Comparison of ENCODE assay signal across 1 cellular context in the genomic region with DNA sequence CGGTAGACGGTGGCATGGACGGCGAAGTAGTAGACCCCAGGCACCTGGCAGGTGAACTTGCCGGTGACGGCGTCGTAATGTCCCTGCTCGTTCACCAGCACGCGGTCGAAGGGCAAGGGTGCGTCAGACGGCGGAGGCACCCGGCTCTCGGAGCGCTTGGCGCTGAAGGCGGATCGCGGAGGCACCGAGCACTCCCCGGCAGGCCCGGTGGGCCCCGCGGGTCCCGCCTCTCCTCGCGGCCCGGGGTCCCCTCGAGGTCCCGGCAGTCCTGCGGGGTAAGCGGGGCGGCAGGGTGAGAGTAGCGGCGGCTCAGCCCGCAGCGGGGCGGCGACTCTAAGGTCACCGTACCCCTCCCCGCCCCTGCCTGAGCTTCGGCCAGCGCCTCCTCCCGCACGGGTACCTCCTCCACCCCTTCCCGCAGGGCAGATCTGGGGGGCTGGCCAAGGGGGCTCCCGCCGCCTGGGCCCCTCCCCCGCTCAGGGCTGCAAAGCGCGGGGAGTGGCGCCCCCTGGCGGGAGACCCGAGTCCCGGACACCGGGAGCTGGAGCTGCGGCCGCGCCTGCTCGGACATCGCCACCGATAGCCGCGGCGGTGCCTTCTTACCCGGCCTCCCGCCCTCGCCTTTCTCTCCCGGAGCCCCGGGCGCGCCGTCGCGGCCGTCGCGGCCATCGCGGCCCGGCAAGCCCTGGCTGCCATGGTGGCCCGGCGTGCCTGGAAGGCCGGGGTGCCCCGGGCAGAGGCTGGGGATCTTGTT.
TF ChIP-seq lines count a peak whose summit lies in the region.

No MANE protein-coding gene starts in this region.

TF ChIP-seq in HepG2, 621 proteins besides CTCF, POLR2A, EP300 and RAD21 (continued from another document):
- TF ChIP-seq, protein P1, sequence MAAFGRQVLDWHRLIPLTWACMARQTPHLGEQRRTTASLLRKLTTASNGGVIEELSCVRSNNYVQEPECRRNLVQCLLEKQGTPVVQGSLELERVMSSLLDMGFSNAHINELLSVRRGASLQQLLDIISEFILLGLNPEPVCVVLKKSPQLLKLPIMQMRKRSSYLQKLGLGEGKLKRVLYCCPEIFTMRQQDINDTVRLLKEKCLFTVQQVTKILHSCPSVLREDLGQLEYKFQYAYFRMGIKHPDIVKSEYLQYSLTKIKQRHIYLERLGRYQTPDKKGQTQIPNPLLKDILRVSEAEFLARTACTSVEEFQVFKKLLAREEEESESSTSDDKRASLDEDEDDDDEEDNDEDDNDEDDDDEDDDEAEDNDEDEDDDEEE (CRISPR knock-in tag; IDR thresholded peaks at IDR 0.05): 0 out of 2 replicates have a peak, but pooled peaks have one; percentile 44
- peak; percentile 62; the same call in 1 of the 2 replicates for TF ChIP-seq ADNP (CRISPR knock-in tag; IDR thresholded peaks at IDR 0.05)
- TF ChIP-seq, protein P2, sequence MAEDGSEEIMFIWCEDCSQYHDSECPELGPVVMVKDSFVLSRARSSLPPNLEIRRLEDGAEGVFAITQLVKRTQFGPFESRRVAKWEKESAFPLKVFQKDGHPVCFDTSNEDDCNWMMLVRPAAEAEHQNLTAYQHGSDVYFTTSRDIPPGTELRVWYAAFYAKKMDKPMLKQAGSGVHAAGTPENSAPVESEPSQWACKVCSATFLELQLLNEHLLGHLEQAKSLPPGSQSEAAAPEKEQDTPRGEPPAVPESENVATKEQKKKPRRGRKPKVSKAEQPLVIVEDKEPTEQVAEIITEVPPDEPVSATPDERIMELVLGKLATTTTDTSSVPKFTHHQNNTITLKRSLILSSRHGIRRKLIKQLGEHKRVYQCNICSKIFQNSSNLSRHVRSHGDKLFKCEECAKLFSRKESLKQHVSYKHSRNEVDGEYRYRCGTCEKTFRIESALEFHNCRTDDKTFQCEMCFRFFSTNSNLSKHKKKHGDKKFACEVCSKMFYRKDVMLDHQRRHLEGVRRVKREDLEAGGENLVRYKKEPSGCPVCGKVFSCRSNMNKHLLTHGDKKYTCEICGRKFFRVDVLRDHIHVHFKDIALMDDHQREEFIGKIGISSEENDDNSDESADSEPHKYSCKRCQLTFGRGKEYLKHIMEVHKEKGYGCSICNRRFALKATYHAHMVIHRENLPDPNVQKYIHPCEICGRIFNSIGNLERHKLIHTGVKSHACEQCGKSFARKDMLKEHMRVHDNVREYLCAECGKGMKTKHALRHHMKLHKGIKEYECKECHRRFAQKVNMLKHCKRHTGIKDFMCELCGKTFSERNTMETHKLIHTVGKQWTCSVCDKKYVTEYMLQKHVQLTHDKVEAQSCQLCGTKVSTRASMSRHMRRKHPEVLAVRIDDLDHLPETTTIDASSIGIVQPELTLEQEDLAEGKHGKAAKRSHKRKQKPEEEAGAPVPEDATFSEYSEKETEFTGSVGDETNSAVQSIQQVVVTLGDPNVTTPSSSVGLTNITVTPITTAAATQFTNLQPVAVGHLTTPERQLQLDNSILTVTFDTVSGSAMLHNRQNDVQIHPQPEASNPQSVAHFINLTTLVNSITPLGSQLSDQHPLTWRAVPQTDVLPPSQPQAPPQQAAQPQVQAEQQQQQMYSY (CRISPR knock-in tag; IDR thresholded peaks at IDR 0.05): 0 out of 2 replicates have a peak, but pooled peaks have one; percentile 26
- 0 out of 2 replicates have a peak, but pooled peaks have one; percentile 34 for TF ChIP-seq ZBTB7A (CRISPR knock-in tag; IDR thresholded peaks at IDR 0.05)
- TF ChIP-seq, protein P3, sequence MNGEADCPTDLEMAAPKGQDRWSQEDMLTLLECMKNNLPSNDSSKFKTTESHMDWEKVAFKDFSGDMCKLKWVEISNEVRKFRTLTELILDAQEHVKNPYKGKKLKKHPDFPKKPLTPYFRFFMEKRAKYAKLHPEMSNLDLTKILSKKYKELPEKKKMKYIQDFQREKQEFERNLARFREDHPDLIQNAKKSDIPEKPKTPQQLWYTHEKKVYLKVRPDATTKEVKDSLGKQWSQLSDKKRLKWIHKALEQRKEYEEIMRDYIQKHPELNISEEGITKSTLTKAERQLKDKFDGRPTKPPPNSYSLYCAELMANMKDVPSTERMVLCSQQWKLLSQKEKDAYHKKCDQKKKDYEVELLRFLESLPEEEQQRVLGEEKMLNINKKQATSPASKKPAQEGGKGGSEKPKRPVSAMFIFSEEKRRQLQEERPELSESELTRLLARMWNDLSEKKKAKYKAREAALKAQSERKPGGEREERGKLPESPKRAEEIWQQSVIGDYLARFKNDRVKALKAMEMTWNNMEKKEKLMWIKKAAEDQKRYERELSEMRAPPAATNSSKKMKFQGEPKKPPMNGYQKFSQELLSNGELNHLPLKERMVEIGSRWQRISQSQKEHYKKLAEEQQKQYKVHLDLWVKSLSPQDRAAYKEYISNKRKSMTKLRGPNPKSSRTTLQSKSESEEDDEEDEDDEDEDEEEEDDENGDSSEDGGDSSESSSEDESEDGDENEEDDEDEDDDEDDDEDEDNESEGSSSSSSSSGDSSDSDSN (CRISPR knock-in tag; IDR thresholded peaks at IDR 0.05): peak; percentile 72; the same call in 1 of the 2 replicates
- no peak for TF ChIP-seq SMAD9 (CRISPR knock-in tag; IDR thresholded peaks at IDR 0.05)
- 0 out of 2 replicates have a peak, but pooled peaks have one; percentile 19 for TF ChIP-seq DR1 (CRISPR knock-in tag; IDR thresholded peaks at IDR 0.05)
- peak; percentile 45 for TF ChIP-seq SALL1 (CRISPR knock-in tag; IDR thresholded peaks at IDR 0.05)
- TF ChIP-seq, protein P4, sequence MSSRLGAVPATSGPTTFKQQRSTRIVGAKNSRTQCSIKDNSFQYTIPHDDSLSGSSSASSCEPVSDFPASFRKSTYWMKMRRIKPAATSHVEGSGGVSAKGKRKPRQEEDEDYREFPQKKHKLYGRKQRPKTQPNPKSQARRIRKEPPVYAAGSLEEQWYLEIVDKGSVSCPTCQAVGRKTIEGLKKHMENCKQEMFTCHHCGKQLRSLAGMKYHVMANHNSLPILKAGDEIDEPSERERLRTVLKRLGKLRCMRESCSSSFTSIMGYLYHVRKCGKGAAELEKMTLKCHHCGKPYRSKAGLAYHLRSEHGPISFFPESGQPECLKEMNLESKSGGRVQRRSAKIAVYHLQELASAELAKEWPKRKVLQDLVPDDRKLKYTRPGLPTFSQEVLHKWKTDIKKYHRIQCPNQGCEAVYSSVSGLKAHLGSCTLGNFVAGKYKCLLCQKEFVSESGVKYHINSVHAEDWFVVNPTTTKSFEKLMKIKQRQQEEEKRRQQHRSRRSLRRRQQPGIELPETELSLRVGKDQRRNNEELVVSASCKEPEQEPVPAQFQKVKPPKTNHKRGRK (CRISPR knock-in tag; IDR thresholded peaks at IDR 0.05): no peak
- no peak for TF ChIP-seq ZNF441 (CRISPR knock-in tag; IDR thresholded peaks at IDR 0.05; ENCODE audit: borderline replicate concordance)
- TF ChIP-seq, protein P5, sequence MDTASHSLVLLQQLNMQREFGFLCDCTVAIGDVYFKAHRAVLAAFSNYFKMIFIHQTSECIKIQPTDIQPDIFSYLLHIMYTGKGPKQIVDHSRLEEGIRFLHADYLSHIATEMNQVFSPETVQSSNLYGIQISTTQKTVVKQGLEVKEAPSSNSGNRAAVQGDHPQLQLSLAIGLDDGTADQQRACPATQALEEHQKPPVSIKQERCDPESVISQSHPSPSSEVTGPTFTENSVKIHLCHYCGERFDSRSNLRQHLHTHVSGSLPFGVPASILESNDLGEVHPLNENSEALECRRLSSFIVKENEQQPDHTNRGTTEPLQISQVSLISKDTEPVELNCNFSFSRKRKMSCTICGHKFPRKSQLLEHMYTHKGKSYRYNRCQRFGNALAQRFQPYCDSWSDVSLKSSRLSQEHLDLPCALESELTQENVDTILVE (CRISPR knock-in tag; IDR thresholded peaks at IDR 0.05): peak; percentile 15; the same call in 1 of the 2 replicates
- TF ChIP-seq AGO2 (optimal IDR thresholded peaks at IDR 0.05; ENCODE audit: low read depth, low read length): peak; percentile 73
- TF ChIP-seq ZNF225 (CRISPR knock-in tag; IDR thresholded peaks at IDR 0.05): no peak
- TF ChIP-seq ZNF607 (CRISPR knock-in tag; IDR thresholded peaks at IDR 0.05; ENCODE audit: borderline replicate concordance): peak; percentile 47; the same call in 1 of the 2 replicates
- TF ChIP-seq, protein P6, sequence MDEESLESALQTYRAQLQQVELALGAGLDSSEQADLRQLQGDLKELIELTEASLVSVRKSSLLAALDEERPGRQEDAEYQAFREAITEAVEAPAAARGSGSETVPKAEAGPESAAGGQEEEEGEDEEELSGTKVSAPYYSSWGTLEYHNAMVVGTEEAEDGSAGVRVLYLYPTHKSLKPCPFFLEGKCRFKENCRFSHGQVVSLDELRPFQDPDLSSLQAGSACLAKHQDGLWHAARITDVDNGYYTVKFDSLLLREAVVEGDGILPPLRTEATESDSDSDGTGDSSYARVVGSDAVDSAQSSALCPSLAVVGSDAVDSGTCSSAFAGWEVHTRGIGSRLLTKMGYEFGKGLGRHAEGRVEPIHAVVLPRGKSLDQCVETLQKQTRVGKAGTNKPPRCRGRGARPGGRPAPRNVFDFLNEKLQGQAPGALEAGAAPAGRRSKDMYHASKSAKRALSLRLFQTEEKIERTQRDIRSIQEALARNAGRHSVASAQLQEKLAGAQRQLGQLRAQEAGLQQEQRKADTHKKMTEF (CRISPR knock-in tag; IDR thresholded peaks at IDR 0.05): peak; percentile 48; the same call in 1 of the 2 replicates
- peak; percentile 88 for TF ChIP-seq XRCC5 (optimal IDR thresholded peaks at IDR 0.05; ENCODE audit: low read length)
- TF ChIP-seq, protein P7, sequence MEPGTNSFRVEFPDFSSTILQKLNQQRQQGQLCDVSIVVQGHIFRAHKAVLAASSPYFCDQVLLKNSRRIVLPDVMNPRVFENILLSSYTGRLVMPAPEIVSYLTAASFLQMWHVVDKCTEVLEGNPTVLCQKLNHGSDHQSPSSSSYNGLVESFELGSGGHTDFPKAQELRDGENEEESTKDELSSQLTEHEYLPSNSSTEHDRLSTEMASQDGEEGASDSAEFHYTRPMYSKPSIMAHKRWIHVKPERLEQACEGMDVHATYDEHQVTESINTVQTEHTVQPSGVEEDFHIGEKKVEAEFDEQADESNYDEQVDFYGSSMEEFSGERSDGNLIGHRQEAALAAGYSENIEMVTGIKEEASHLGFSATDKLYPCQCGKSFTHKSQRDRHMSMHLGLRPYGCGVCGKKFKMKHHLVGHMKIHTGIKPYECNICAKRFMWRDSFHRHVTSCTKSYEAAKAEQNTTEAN (CRISPR knock-in tag; conservative IDR thresholded peaks at IDR 0.05): 0 out of 2 replicates have a peak, but pooled peaks have one; percentile 36
- 0 out of 2 replicates have a peak, but pooled peaks have one; percentile 27 for TF ChIP-seq ZNF329 (CRISPR knock-in tag; IDR thresholded peaks at IDR 0.05; ENCODE audit: low read depth)
- peak; percentile 55; the same call in 1 of the 2 replicates for TF ChIP-seq GABPB1 (CRISPR knock-in tag; IDR thresholded peaks at IDR 0.05)
- TF ChIP-seq HNRNPLL (IDR thresholded peaks at IDR 0.05; ENCODE audit: low read depth, low read length, poor library complexity, severe bottlenecking): peak; percentile 31
- TF ChIP-seq, protein P8, sequence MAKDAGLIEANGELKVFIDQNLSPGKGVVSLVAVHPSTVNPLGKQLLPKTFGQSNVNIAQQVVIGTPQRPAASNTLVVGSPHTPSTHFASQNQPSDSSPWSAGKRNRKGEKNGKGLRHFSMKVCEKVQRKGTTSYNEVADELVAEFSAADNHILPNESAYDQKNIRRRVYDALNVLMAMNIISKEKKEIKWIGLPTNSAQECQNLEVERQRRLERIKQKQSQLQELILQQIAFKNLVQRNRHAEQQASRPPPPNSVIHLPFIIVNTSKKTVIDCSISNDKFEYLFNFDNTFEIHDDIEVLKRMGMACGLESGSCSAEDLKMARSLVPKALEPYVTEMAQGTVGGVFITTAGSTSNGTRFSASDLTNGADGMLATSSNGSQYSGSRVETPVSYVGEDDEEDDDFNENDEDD (CRISPR knock-in tag; IDR thresholded peaks at IDR 0.05; ENCODE audit: borderline replicate concordance): peak; percentile 59; the same call in 1 of the 2 replicates
- TF ChIP-seq SMAD3 (CRISPR knock-in tag; IDR thresholded peaks at IDR 0.05): no peak
- peak; percentile 58; the same call in 1 of the 2 replicates for TF ChIP-seq MYC (CRISPR knock-in tag; IDR thresholded peaks at IDR 0.05; ENCODE audit: borderline replicate concordance)
- TF ChIP-seq THAP11 (CRISPR knock-in tag; IDR thresholded peaks at IDR 0.05): peak; percentile 36; the same call in 1 of the 2 replicates
- TF ChIP-seq, protein P9, sequence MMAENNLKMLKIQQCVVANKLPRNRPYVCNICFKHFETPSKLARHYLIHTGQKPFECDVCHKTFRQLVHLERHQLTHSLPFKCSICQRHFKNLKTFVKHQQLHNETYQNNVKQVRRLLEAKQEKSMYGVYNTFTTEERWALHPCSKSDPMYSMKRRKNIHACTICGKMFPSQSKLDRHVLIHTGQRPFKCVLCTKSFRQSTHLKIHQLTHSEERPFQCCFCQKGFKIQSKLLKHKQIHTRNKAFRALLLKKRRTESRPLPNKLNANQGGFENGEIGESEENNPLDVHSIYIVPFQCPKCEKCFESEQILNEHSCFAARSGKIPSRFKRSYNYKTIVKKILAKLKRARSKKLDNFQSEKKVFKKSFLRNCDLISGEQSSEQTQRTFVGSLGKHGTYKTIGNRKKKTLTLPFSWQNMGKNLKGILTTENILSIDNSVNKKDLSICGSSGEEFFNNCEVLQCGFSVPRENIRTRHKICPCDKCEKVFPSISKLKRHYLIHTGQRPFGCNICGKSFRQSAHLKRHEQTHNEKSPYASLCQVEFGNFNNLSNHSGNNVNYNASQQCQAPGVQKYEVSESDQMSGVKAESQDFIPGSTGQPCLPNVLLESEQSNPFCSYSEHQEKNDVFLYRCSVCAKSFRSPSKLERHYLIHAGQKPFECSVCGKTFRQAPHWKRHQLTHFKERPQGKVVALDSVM (CRISPR knock-in tag; IDR thresholded peaks at IDR 0.05): peak; percentile 77
- TF ChIP-seq POGZ (CRISPR knock-in tag; IDR thresholded peaks at IDR 0.05): 0 out of 2 replicates have a peak, but pooled peaks have one; percentile 23
- TF ChIP-seq, protein P10, sequence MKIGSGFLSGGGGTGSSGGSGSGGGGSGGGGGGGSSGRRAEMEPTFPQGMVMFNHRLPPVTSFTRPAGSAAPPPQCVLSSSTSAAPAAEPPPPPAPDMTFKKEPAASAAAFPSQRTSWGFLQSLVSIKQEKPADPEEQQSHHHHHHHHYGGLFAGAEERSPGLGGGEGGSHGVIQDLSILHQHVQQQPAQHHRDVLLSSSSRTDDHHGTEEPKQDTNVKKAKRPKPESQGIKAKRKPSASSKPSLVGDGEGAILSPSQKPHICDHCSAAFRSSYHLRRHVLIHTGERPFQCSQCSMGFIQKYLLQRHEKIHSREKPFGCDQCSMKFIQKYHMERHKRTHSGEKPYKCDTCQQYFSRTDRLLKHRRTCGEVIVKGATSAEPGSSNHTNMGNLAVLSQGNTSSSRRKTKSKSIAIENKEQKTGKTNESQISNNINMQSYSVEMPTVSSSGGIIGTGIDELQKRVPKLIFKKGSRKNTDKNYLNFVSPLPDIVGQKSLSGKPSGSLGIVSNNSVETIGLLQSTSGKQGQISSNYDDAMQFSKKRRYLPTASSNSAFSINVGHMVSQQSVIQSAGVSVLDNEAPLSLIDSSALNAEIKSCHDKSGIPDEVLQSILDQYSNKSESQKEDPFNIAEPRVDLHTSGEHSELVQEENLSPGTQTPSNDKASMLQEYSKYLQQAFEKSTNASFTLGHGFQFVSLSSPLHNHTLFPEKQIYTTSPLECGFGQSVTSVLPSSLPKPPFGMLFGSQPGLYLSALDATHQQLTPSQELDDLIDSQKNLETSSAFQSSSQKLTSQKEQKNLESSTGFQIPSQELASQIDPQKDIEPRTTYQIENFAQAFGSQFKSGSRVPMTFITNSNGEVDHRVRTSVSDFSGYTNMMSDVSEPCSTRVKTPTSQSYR (CRISPR knock-in tag; IDR thresholded peaks at IDR 0.05; ENCODE audit: borderline replicate concordance): peak; percentile 85
- TF ChIP-seq YEATS4 (CRISPR knock-in tag; IDR thresholded peaks at IDR 0.05; ENCODE audit: borderline replicate concordance): peak; percentile 50; the same call in 1 of the 2 replicates
- TF ChIP-seq, protein P11, sequence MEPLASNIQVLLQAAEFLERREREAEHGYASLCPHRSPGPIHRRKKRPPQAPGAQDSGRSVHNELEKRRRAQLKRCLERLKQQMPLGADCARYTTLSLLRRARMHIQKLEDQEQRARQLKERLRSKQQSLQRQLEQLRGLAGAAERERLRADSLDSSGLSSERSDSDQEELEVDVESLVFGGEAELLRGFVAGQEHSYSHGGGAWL (CRISPR knock-in tag; IDR thresholded peaks at IDR 0.05): peak; percentile 67; the same call in 1 of the 2 replicates
TF ChIP-seq in HepG2: peak in this region for 70.
